ENCODE assay signal across 18 cellular contexts in the genomic region with DNA sequence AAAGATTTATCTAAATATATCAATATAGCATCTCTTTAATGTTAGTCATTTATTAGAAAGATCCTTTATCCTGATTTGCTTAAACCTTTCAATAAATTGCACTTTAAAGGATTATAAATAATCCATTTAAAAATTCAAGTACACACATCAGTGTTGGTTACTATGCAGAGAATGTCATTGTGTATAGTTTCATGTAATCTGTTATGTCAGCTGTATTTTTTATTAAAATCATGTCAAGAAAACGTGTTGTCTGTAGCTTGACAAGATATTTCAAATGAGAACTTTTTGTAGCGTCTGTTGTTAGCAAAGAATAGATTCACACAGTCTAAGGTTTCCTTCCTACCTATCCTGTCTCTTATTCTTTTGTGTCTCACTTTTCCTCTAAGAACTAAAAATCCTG. TPM values are rescaled to one million over a fixed set of nuclear protein-coding genes. Genes with fewer than 3 reads are reported as not detected.
DNase-seq lines count a peak whose midpoint lies in the region; ATAC-seq, FAIRE-seq and TF ChIP-seq lines count a peak whose summit lies in the region.
"Had no signal": no experiment of that assay in that cellular context is flagged by ENCODE, and none has a peak within 500 bp of the region (broad histone marks: within the 10 kb centered on the region; RNA-seq: fewer than 3 reads in every experiment).

No MANE protein-coding gene starts in this region.

- no peak for TF ChIP-seq POLR2A in A549 (IDR thresholded peaks at IDR 0.05; ENCODE audit: low read length)

- H3K9me3 ChIP-seq in A549 = no peaks in the 10 kb centered on the region
- H3K9me3 ChIP-seq in naive thymus-derived CD4-positive, alpha-beta T cell (ENCODE audit: control insufficient read depth in 2 of 3, low read length in 3 of 3) = no peaks in the 10 kb centered on the region

- no peak overlapping the region for H3K27ac ChIP-seq in A549
- no peak overlapping the region for H3K27ac ChIP-seq in naive thymus-derived CD4-positive, alpha-beta T cell (ENCODE audit: low read depth, low read length)
- H3K27ac ChIP-seq: PC-9 had no signal

- no peak overlapping the region for H3K4me3 Mint-ChIP-seq in activated CD4-positive, alpha-beta T cell treated with anti-CD3 and anti-CD28 coated beads, Interleukin-2, amount 10 ng/mL, durations not matched to agents 7 days and 5 days
- no peak overlapping the region for H3K4me3 Mint-ChIP-seq in brain
- H3K4me3 Mint-ChIP-seq in naive thymus-derived CD4-positive, alpha-beta T cell = no peak overlapping the region
- H3K4me3 Mint-ChIP-seq: IgD-negative memory B cell had no signal

- intact Hi-C loops in naive thymus-derived CD4-positive, alpha-beta T cell (cut with micrococcal nuclease) = no loop called here
- intact Hi-C loops in cardiac septum (cut with DNase I) = no loop called here

- H3K9me3 Mint-ChIP-seq in activated CD4-positive, alpha-beta T cell treated with anti-CD3 and anti-CD28 coated beads, Interleukin-2, amount 10 ng/mL, durations not matched to agents 7 days and 5 days = no peaks in the 10 kb centered on the region
- H3K9me3 Mint-ChIP-seq in brain = no peaks in the 10 kb centered on the region
- H3K9me3 Mint-ChIP-seq in naive thymus-derived CD4-positive, alpha-beta T cell = no peaks in the 10 kb centered on the region
- H3K9me3 Mint-ChIP-seq: IgD-negative memory B cell had no signal

- H3K36me3 Mint-ChIP-seq in activated CD4-positive, alpha-beta T cell treated with anti-CD3 and anti-CD28 coated beads, Interleukin-2, amount 10 ng/mL, durations not matched to agents 7 days and 5 days (ENCODE audit: low read depth) = peaks cover 43% of the 10 kb centered on the region
- H3K36me3 Mint-ChIP-seq in brain = peaks cover 43% of the 10 kb centered on the region
- peaks cover 12 to 34% (median 14%) of the 10 kb centered on the region in 5 donors for H3K36me3 Mint-ChIP-seq in naive thymus-derived CD4-positive, alpha-beta T cell

- no peak for DNase-seq in activated CD4-positive, alpha-beta T cell treated with anti-CD3 and anti-CD28 coated beads, Interleukin-2, amount 10 ng/mL, durations not matched to agents 7 days and 5 days
- DNase-seq in activated CD4-positive, alpha-beta T cell treated with anti-CD3 and anti-CD28 coated beads for 48 hours = no peak
- DNase-seq in A549 (ENCODE audit: low read depth in 1 of 2, low spot score in 1 of 2) = no peak
- no peak for DNase-seq in naive thymus-derived CD4-positive, alpha-beta T cell
- DNase-seq in NCI-H1105 treated with DMSO at 0.1 percent for 48 hours (lab: John Stamatoyannopoulos, UW) = no peak
- no peak for DNase-seq in cardiac septum (ENCODE audit: low spot score)
- DNase-seq in central memory CD4-positive, alpha-beta T cell = no peak
- DNase-seq: C1 segment of cervical spinal cord, DND-41, GDM1, H7, NCI-H1417 treated with DMSO at 0.1 percent for 48 hours, NCI-H2029 treated with DMSO at 0.1 percent for 48 hours, NCI-H748 treated with DMSO at 0.1 percent for 48 hours, PC-9 had no signal

- no peak for TF ChIP-seq EP300 in A549 (IDR thresholded peaks at IDR 0.05)

- peaks cover 26 to 94% (median 39%) of the 10 kb centered on the region in 3 experiments for H3K36me3 ChIP-seq in naive thymus-derived CD4-positive, alpha-beta T cell (ENCODE audit: control insufficient read depth in 2 of 3, insufficient read depth in 3 of 3, low read length in 3 of 3)

- TF ChIP-seq CTCF in A549 (IDR thresholded peaks at IDR 0.05) (no peak), brain (conservative IDR thresholded peaks at IDR 0.05) (no peak)

- CTCF ChIA-PET in activated CD4-positive, alpha-beta T cell treated with anti-CD3 and anti-CD28 coated beads, Interleukin-2, amount 10 ng/mL, durations not matched to agents 7 days and 5 days (lab: Charles Lee) = interaction anchor here (0.6 to 1.5 kb wide), 3 partner anchors 47 to 127 kb away, joined by 3 read pairs; no protein-coding TSS in a partner anchor
- CTCF ChIA-PET in A549 (lab: Yijun Ruan, JAX) = interaction anchor here (0.9 to 2.0 kb wide), 5 partner anchors 11 to 119 kb away, joined by 3 to 8 read pairs (median 3); a partner anchor contains a TSS
- CTCF ChIA-PET in naive thymus-derived CD4-positive, alpha-beta T cell (lab: Charles Lee) = interaction anchor here (0.6 kb wide), 1 partner anchor 119 kb away, joined by 3 read pairs; a partner anchor contains a TSS

- FAIRE-seq in A549 (lab: Jason Lieb, UNC) = no peak
- FAIRE-seq: GM12878 had no signal

- H3K4me3 ChIP-seq in A549 = no peak overlapping the region
- no peak overlapping the region for H3K4me3 ChIP-seq in naive thymus-derived CD4-positive, alpha-beta T cell (ENCODE audit: low read length)
- H3K4me3 ChIP-seq: GM12878, PC-9 had no signal

- H3K4me1 ChIP-seq in A549 = no peaks in the 10 kb centered on the region
- H3K4me1 ChIP-seq in naive thymus-derived CD4-positive, alpha-beta T cell (ENCODE audit: control insufficient read depth in 2 of 2, insufficient read depth in 2 of 2, low read length in 2 of 2) = no peaks in the 10 kb centered on the region

- H3K27ac Mint-ChIP-seq in activated CD4-positive, alpha-beta T cell treated with anti-CD3 and anti-CD28 coated beads, Interleukin-2, amount 10 ng/mL, durations not matched to agents 7 days and 5 days = peak overlapping the region; percentile 25
- peak overlapping the region in 3 of 5 experiments; percentile 44 to 66 (median 64) for H3K27ac Mint-ChIP-seq in brain
- H3K27ac Mint-ChIP-seq in naive thymus-derived CD4-positive, alpha-beta T cell = peak overlapping the region in 5 of 9 donors; percentile 48 to 71 (median 50)

- TF ChIP-seq RAD21 in A549 (conservative IDR thresholded peaks at IDR 0.05 in 1 of 2, IDR thresholded peaks at IDR 0.05 in 1 of 2) = no peak

- WGBS in A549 (ENCODE audit: missing lambda C conversion rate) = 44% methylated on average over 2 of the region's 2 CpGs

- no peaks in the 10 kb centered on the region for H3K27me3 Mint-ChIP-seq in activated CD4-positive, alpha-beta T cell treated with anti-CD3 and anti-CD28 coated beads, Interleukin-2, amount 10 ng/mL, durations not matched to agents 7 days and 5 days
- H3K27me3 Mint-ChIP-seq in brain = peaks cover 2% of the 10 kb centered on the region
- no peaks in the 10 kb centered on the region for H3K27me3 Mint-ChIP-seq in naive thymus-derived CD4-positive, alpha-beta T cell
- H3K27me3 Mint-ChIP-seq: IgD-negative memory B cell had no signal

- POLR2A ChIA-PET in activated CD4-positive, alpha-beta T cell treated with anti-CD3 and anti-CD28 coated beads, Interleukin-2, amount 10 ng/mL, durations not matched to agents 7 days and 5 days (lab: Charles Lee) = interaction anchor here (0.6 kb wide), 1 partner anchor 100 kb away, joined by 4 read pairs; no protein-coding TSS in a partner anchor
- POLR2A ChIA-PET in A549 (lab: Yijun Ruan, JAX) = no interaction called here
- POLR2A ChIA-PET in naive thymus-derived CD4-positive, alpha-beta T cell (lab: Charles Lee) = no interaction called here

- no peaks in the 10 kb centered on the region for H3K4me1 Mint-ChIP-seq in activated CD4-positive, alpha-beta T cell treated with anti-CD3 and anti-CD28 coated beads, Interleukin-2, amount 10 ng/mL, durations not matched to agents 7 days and 5 days
- peaks cover 9% of the 10 kb centered on the region for H3K4me1 Mint-ChIP-seq in brain
- H3K4me1 Mint-ChIP-seq in naive thymus-derived CD4-positive, alpha-beta T cell = peaks cover 0 to 10% (median 2%) of the 10 kb centered on the region in 7 donors

- no peak overlapping the region for H3K4me2 ChIP-seq in A549
- H3K4me2 ChIP-seq: PC-9 had no signal

- H3K27me3 ChIP-seq in naive thymus-derived CD4-positive, alpha-beta T cell (ENCODE audit: control insufficient read depth in 2 of 2, insufficient read depth in 2 of 2, low read length in 2 of 2) = no peaks in the 10 kb centered on the region

- no peak for ATAC-seq in A549
- ATAC-seq in naive thymus-derived CD4-positive, alpha-beta T cell = no peak
- ATAC-seq: GM12878 had no signal

TF ChIP-seq in A549, 52 proteins besides CTCF, POLR2A, EP300 and RAD21:
- TF ChIP-seq RARB (CRISPR knock-in tag; IDR thresholded peaks at IDR 0.05) (no peak), MAFK (IDR thresholded peaks at IDR 0.05; ENCODE audit: partially characterized antibody) (peak; percentile 49)

RNA-seq across cellular contexts. Expression of a gene that starts 7.8 kb away (rescaled TPM):
- total RNA-seq in activated CD4-positive, alpha-beta T cell treated with anti-CD3 and anti-CD28 coated beads, Interleukin-2, amount 10 ng/mL, durations not matched to agents 7 days and 5 days = 10 to 100 TPM; 47.6 to 50.6 TPM
- 97.7 and 113 TPM in 2 replicates for polyA plus RNA-seq in A549 (2011; rRNA removed)
- 50.0 and 51.3 TPM in 2 replicates for polyA plus RNA-seq in A549 (2012; cell fraction: cytosol; rRNA removed)
- polyA plus RNA-seq in A549 (2012; cell fraction: nucleus; rRNA removed) = 17.8 and 24.4 TPM in 2 replicates
- 76.9 to 83.4 TPM (median 82.0 TPM) in 3 replicates for polyA plus RNA-seq in A549 (2017; fragmentation: RNase III; extraction: RNeasy Plus Mini Kit Qiagen cat#74134 plus additional on column Dnase treatment)
- 32.3 and 36.6 TPM in 2 replicates for polyA minus RNA-seq in A549 (2011; rRNA and poly(A)+ RNA removed)
- 56.7 TPM for polyA plus RNA-seq in brain (ENCODE audit: insufficient read depth, low read depth, low replicate concordance)
- 10 to 100 TPM; 30.1 to 58.1 (median 54.0) TPM for total RNA-seq in naive thymus-derived CD4-positive, alpha-beta T cell
- 100 to 1,000 TPM; 106 to 128 TPM for polyA plus RNA-seq in naive thymus-derived CD4-positive, alpha-beta T cell
- 174 TPM for total RNA-seq in cardiac septum
